ENCODE assay signal across 20 cellular contexts in genomic region chr20:25199473-25200265, GRCh38. TPM values are rescaled to one million over a fixed set of nuclear protein-coding genes. Genes with fewer than 3 reads are reported as not detected.
DNase-seq lines count a peak whose midpoint lies in the region; ATAC-seq, FAIRE-seq and TF ChIP-seq lines count a peak whose summit lies in the region.
"Had no signal": no experiment of that assay in that cellular context is flagged by ENCODE, and none has a peak within 500 bp of the region (broad histone marks: within the 10 kb centered on the region; RNA-seq: fewer than 3 reads in every experiment).

No MANE protein-coding gene starts in this region.

- in situ Hi-C loops in SK-MEL-5 (cut with HindIII; ENCODE audit: low pct_unique_long_range_greater_than_20kb, low sequenced_read_pairs), result no loop called here

- H3K9me3 ChIP-seq in A549, result no peaks in the 10 kb centered on the region
- no peaks in the 10 kb centered on the region for H3K9me3 ChIP-seq in CD8-positive, alpha-beta T cell (ENCODE audit: low read length)
- no peaks in the 10 kb centered on the region for H3K9me3 ChIP-seq in naive thymus-derived CD4-positive, alpha-beta T cell (ENCODE audit: control insufficient read depth in 2 of 3, low read length in 3 of 3)
- H3K9me3 ChIP-seq: thoracic aorta had no signal

- FAIRE-seq in A549 (lab: Jason Lieb, UNC), result no peak

- no peak overlapping the region for H3K27ac ChIP-seq in A549
- no peak overlapping the region for H3K27ac ChIP-seq in CD8-positive, alpha-beta T cell (ENCODE audit: low read depth, low read length)
- H3K27ac ChIP-seq in naive thymus-derived CD4-positive, alpha-beta T cell (ENCODE audit: low read depth, low read length), result no peak overlapping the region

- no peak for TF ChIP-seq POLR2A in A549 (IDR thresholded peaks at IDR 0.05; ENCODE audit: low read length)

- peak overlapping the region; percentile 24; the same call in 2 of the 3 replicates for H3K4me2 ChIP-seq in A549

- TF ChIP-seq RAD21 in A549 (conservative IDR thresholded peaks at IDR 0.05 in 1 of 2, IDR thresholded peaks at IDR 0.05 in 1 of 2), result no peak

- H3K36me3 Mint-ChIP-seq in CD8-positive, alpha-beta T cell, result peaks cover 13% of the 10 kb centered on the region
- H3K36me3 Mint-ChIP-seq in naive thymus-derived CD4-positive, alpha-beta T cell, result peaks cover 0 to 7% (median 5%) of the 10 kb centered on the region in 5 donors
- peaks cover 11% of the 10 kb centered on the region for H3K36me3 Mint-ChIP-seq in mesothelial cell of epicardium
- H3K36me3 Mint-ChIP-seq in activated CD4-positive, alpha-beta T cell treated with anti-CD3 and anti-CD28 coated beads, Interleukin-2, amount 10 ng/mL, durations not matched to agents 24 days and 14 days (ENCODE audit: low read depth), result peaks cover 2% of the 10 kb centered on the region

- H3K4me3 Mint-ChIP-seq in CD8-positive, alpha-beta T cell, result no peak overlapping the region
- peak overlapping the region in 4 of 10 donors; percentile 0 to 32 (median 12) for H3K4me3 Mint-ChIP-seq in naive thymus-derived CD4-positive, alpha-beta T cell
- H3K4me3 Mint-ChIP-seq in mesothelial cell of epicardium, result no peak overlapping the region
- no peak overlapping the region for H3K4me3 Mint-ChIP-seq in activated CD4-positive, alpha-beta T cell treated with anti-CD3 and anti-CD28 coated beads, Interleukin-2, amount 10 ng/mL, durations not matched to agents 24 days and 14 days

- peaks cover 76% of the 10 kb centered on the region for H3K4me1 Mint-ChIP-seq in CD8-positive, alpha-beta T cell (ENCODE audit: low read depth)
- H3K4me1 Mint-ChIP-seq in naive thymus-derived CD4-positive, alpha-beta T cell, result peaks cover 31 to 87% (median 67%) of the 10 kb centered on the region in 7 donors
- peaks cover 21% of the 10 kb centered on the region for H3K4me1 Mint-ChIP-seq in mesothelial cell of epicardium
- peaks cover 32% of the 10 kb centered on the region for H3K4me1 Mint-ChIP-seq in activated CD4-positive, alpha-beta T cell treated with anti-CD3 and anti-CD28 coated beads, Interleukin-2, amount 10 ng/mL, durations not matched to agents 24 days and 14 days

- H3K4me1 ChIP-seq in A549, result peaks cover 35% of the 10 kb centered on the region
- peaks cover 24% of the 10 kb centered on the region for H3K4me1 ChIP-seq in CD8-positive, alpha-beta T cell (ENCODE audit: insufficient read depth, low read length)
- peaks cover 19 to 28% of the 10 kb centered on the region in 2 donors for H3K4me1 ChIP-seq in naive thymus-derived CD4-positive, alpha-beta T cell (ENCODE audit: control insufficient read depth in 2 of 2, insufficient read depth in 2 of 2, low read length in 2 of 2)

- no peak for TF ChIP-seq CTCF in A549 (IDR thresholded peaks at IDR 0.05)
- no peak for TF ChIP-seq CTCF in CD8-positive, alpha-beta T cell (IDR thresholded peaks at IDR 0.05)
- TF ChIP-seq CTCF in mesothelial cell of epicardium (IDR thresholded peaks at IDR 0.05; ENCODE audit: unreplicated experiment), result no peak

- H3K4me3 ChIP-seq in A549, result no peak overlapping the region
- H3K4me3 ChIP-seq in CD8-positive, alpha-beta T cell (ENCODE audit: low read depth, low read length), result no peak overlapping the region
- H3K4me3 ChIP-seq in naive thymus-derived CD4-positive, alpha-beta T cell (ENCODE audit: low read length), result no peak overlapping the region
- H3K4me3 ChIP-seq: lung, thoracic aorta had no signal

- H3K27me3 ChIP-seq in CD8-positive, alpha-beta T cell (ENCODE audit: insufficient read depth, low read length), result no peaks in the 10 kb centered on the region
- H3K27me3 ChIP-seq in naive thymus-derived CD4-positive, alpha-beta T cell (ENCODE audit: control insufficient read depth in 2 of 2, insufficient read depth in 2 of 2, low read length in 2 of 2), result no peaks in the 10 kb centered on the region

- no peak for TF ChIP-seq EP300 in A549 (IDR thresholded peaks at IDR 0.05)

- CTCF ChIA-PET in A549 (lab: Yijun Ruan, JAX), result interaction anchor here (0.6 to 2.3 kb wide), 5 partner anchors 20 to 206 kb away, joined by 3 to 11 read pairs (median 3); partner anchors contain the start of gene PYGB
- CTCF ChIA-PET in CD8-positive, alpha-beta T cell (lab: Charles Lee), result interaction anchor here (0.6 kb wide), 1 partner anchor 171 kb away, joined by 3 read pairs; no protein-coding TSS in a partner anchor
- CTCF ChIA-PET in naive thymus-derived CD4-positive, alpha-beta T cell (lab: Charles Lee), result interaction anchor here (0.6 kb wide), 1 partner anchor 27 kb away, joined by 3 read pairs; no protein-coding TSS in a partner anchor

- intact Hi-C loops in CD8-positive, alpha-beta T cell (cut with DNase I, micrococcal nuclease), result loop anchor here in 1 of 2 experiments (5.0 kb wide), 7 partner anchors 52 to 1842 kb away; partner anchors contain the start of genes ABHD12, ACSS1, APMAP and CST7
- intact Hi-C loops in naive thymus-derived CD4-positive, alpha-beta T cell (cut with micrococcal nuclease), result loop anchor here (5.0 kb wide), 4 partner anchors 117 to 423 kb away; partner anchors contain the start of genes ACSS1 (in 1 of the 2), NANP (in 1 of the 2) and VSX1 (in 1 of the 2)
- intact Hi-C loops in activated CD4-positive, alpha-beta T cell treated with anti-CD3 and anti-CD28 coated beads, Interleukin-2, amount 10 ng/mL, durations not matched to agents 24 days and 14 days (cut with micrococcal nuclease), result no loop called here

- DNase-seq in A549 (ENCODE audit: low read depth in 1 of 2, low spot score in 1 of 2), result no peak
- no peak for DNase-seq in CD8-positive, alpha-beta T cell
- DNase-seq in SK-MEL-5 (ENCODE audit: low read depth, low spot score), result peak; percentile 57
- DNase-seq in naive thymus-derived CD4-positive, alpha-beta T cell, result no peak
- no peak for DNase-seq in mesothelial cell of epicardium (ENCODE audit: low spot score in 2 of 2, unreplicated experiment in 2 of 2)
- DNase-seq in activated CD4-positive, alpha-beta T cell treated with anti-CD3 and anti-CD28 coated beads, Interleukin-2, amount 10 ng/mL, durations not matched to agents 24 days and 14 days, result no peak
- no peak for DNase-seq in midbrain (lab: John Stamatoyannopoulos, UW)
- DNase-seq: activated CD4-positive, alpha-beta T cell treated with anti-CD3 and anti-CD28 coated beads, Interleukin-2, amount 50 U/mL, for 48 hours; cortex of kidney; DMS153; immature natural killer cell; MM.1S; NCI-H187; NCI-H510A; PC-3; stimulated activated CD4-positive, alpha-beta T cell treated with anti-CD3 and anti-CD28 coated beads, Interleukin-4, amount 100 ng/mL, for 1 hour had no signal

- no peak for ATAC-seq in A549
- ATAC-seq in CD8-positive, alpha-beta T cell, result no peak
- ATAC-seq in naive thymus-derived CD4-positive, alpha-beta T cell, result no peak
- ATAC-seq in GM21367 (IDR thresholded peaks at IDR 0.05; ENCODE audit: unreplicated experiment), result no peak
- ATAC-seq: PC-3 had no signal

- H3K9me3 Mint-ChIP-seq in CD8-positive, alpha-beta T cell, result no peaks in the 10 kb centered on the region
- H3K9me3 Mint-ChIP-seq in naive thymus-derived CD4-positive, alpha-beta T cell, result no peaks in the 10 kb centered on the region
- peaks cover 11% of the 10 kb centered on the region for H3K9me3 Mint-ChIP-seq in mesothelial cell of epicardium
- H3K9me3 Mint-ChIP-seq in activated CD4-positive, alpha-beta T cell treated with anti-CD3 and anti-CD28 coated beads, Interleukin-2, amount 10 ng/mL, durations not matched to agents 24 days and 14 days, result no peaks in the 10 kb centered on the region
- H3K9me3 Mint-ChIP-seq: activated T-helper 2 cell treated with anti-CD3 and anti-CD28 coated beads, Interferon-gamma antibody, Interleukin-2, Interleukin-4, amounts not matched to agents 10 μg/mL and 5 μg/mL and 100 μg/mL, durations not matched to agents 14 hours and 24 hours and 36 hours; immature natural killer cell had no signal

- WGBS in A549 (ENCODE audit: missing lambda C conversion rate), result 77% methylated on average over 5 of the region's 5 CpGs

- POLR2A ChIA-PET in A549 (lab: Yijun Ruan, JAX), result interaction anchor here (0.8 kb wide), 1 partner anchor 33 kb away, joined by 4 read pairs; no protein-coding TSS in a partner anchor
- POLR2A ChIA-PET in CD8-positive, alpha-beta T cell (lab: Charles Lee), result interaction anchor here (1.5 kb wide), 1 partner anchor 48 kb away, joined by 3 read pairs; the partner anchor contains the start of gene PYGB
- POLR2A ChIA-PET in naive thymus-derived CD4-positive, alpha-beta T cell (lab: Charles Lee), result interaction anchor here (1.0 kb wide), 1 partner anchor 48 kb away, joined by 3 read pairs; the partner anchor contains the start of gene PYGB

- no peaks in the 10 kb centered on the region for H3K27me3 Mint-ChIP-seq in CD8-positive, alpha-beta T cell (ENCODE audit: low read depth)
- no peaks in the 10 kb centered on the region for H3K27me3 Mint-ChIP-seq in naive thymus-derived CD4-positive, alpha-beta T cell
- H3K27me3 Mint-ChIP-seq in mesothelial cell of epicardium (ENCODE audit: low read depth), result no peaks in the 10 kb centered on the region
- H3K27me3 Mint-ChIP-seq in activated CD4-positive, alpha-beta T cell treated with anti-CD3 and anti-CD28 coated beads, Interleukin-2, amount 10 ng/mL, durations not matched to agents 24 days and 14 days, result no peaks in the 10 kb centered on the region

- H3K36me3 ChIP-seq in CD8-positive, alpha-beta T cell (ENCODE audit: insufficient read depth, low read length), result no peaks in the 10 kb centered on the region
- H3K36me3 ChIP-seq in naive thymus-derived CD4-positive, alpha-beta T cell (ENCODE audit: control insufficient read depth in 2 of 3, insufficient read depth in 3 of 3, low read length in 3 of 3), result no peaks in the 10 kb centered on the region
- H3K36me3 ChIP-seq: thoracic aorta had no signal

- H3K27ac Mint-ChIP-seq in CD8-positive, alpha-beta T cell, result peak overlapping the region; percentile 43
- H3K27ac Mint-ChIP-seq in naive thymus-derived CD4-positive, alpha-beta T cell, result peak overlapping the region in 6 of 9 donors; percentile 30 to 63 (median 54)
- H3K27ac Mint-ChIP-seq in mesothelial cell of epicardium, result no peak overlapping the region
- no peak overlapping the region for H3K27ac Mint-ChIP-seq in activated CD4-positive, alpha-beta T cell treated with anti-CD3 and anti-CD28 coated beads, Interleukin-2, amount 10 ng/mL, durations not matched to agents 24 days and 14 days
- H3K27ac Mint-ChIP-seq: activated T-helper 2 cell treated with anti-CD3 and anti-CD28 coated beads, Interferon-gamma antibody, Interleukin-2, Interleukin-4, amounts not matched to agents 10 μg/mL and 5 μg/mL and 100 μg/mL, durations not matched to agents 14 hours and 24 hours and 36 hours had no signal

RNA-seq across cellular contexts. Expression of gene ENTPD6, which starts 4.2 kb away (rescaled TPM):
- 85.7 and 95.4 TPM in 2 replicates for polyA plus RNA-seq in A549 (2011; rRNA removed)
- 121 and 136 TPM in 2 replicates for polyA plus RNA-seq in A549 (2012; cell fraction: cytosol; rRNA removed)
- polyA plus RNA-seq in A549 (2012; cell fraction: nucleus; rRNA removed), result 433 and 486 TPM in 2 replicates
- polyA plus RNA-seq in A549 (2017; fragmentation: RNase III; extraction: RNeasy Plus Mini Kit Qiagen cat#74134 plus additional on column Dnase treatment), result 86.9 to 90.0 TPM (median 87.0 TPM) in 3 replicates
- 77.7 and 83.6 TPM in 2 replicates for polyA minus RNA-seq in A549 (2011; rRNA and poly(A)+ RNA removed)
- 10 to 100 TPM; 62.4 to 70.1 TPM for total RNA-seq in CD8-positive, alpha-beta T cell
- total RNA-seq in SK-MEL-5 (2014; rRNA removed; shearing (Covaris generic)), result 236 and 241 TPM in 2 replicates
- polyA plus RNA-seq in SK-MEL-5 (2015; cell fraction: cytosol; rRNA removed), result 385 and 433 TPM in 2 replicates
- 1,025 and 1,164 TPM in 2 replicates for polyA plus RNA-seq in SK-MEL-5 (2015; cell fraction: nucleus; rRNA removed)
- 100 to 1,000 TPM in 2 of 5 experiments, 10 to 100 TPM in 3; 41.1 to 108 (median 74.4) TPM for total RNA-seq in naive thymus-derived CD4-positive, alpha-beta T cell
- 10 to 100 TPM; 43.7 to 56.9 TPM for polyA plus RNA-seq in naive thymus-derived CD4-positive, alpha-beta T cell
- total RNA-seq in mesothelial cell of epicardium, result 59.3 to 68.6 TPM (median 67.8 TPM) in 3 replicates
- total RNA-seq in activated CD4-positive, alpha-beta T cell treated with anti-CD3 and anti-CD28 coated beads, Interleukin-2, amount 10 ng/mL, durations not matched to agents 24 days and 14 days, result 42.1 and 44.2 TPM in 2 replicates

RNA-seq across cellular contexts. Expression of gene PYGB, which starts 48.2 kb away (rescaled TPM):
- polyA plus RNA-seq in A549 (2011; rRNA removed) (100 and 113 TPM in 2 replicates), A549 (2017; fragmentation: RNase III; extraction: RNeasy Plus Mini Kit Qiagen cat#74134 plus additional on column Dnase treatment) (85.5 to 93.7 TPM (median 93.2 TPM) in 3 replicates)
- polyA plus RNA-seq in A549 (2012; cell fraction: cytosol; rRNA removed), result 80.7 and 98.5 TPM in 2 replicates
- 252 and 288 TPM in 2 replicates for polyA plus RNA-seq in A549 (2012; cell fraction: nucleus; rRNA removed)
- 178 and 188 TPM in 2 replicates for polyA minus RNA-seq in A549 (2011; rRNA and poly(A)+ RNA removed)
- total RNA-seq in CD8-positive, alpha-beta T cell, result 10 to 100 TPM; 35.2 to 39.2 TPM
- 404 and 446 TPM in 2 replicates for total RNA-seq in SK-MEL-5 (2014; rRNA removed; shearing (Covaris generic))
- 618 and 744 TPM in 2 replicates for polyA plus RNA-seq in SK-MEL-5 (2015; cell fraction: cytosol; rRNA removed)
- 1,362 and 1,434 TPM in 2 replicates for polyA plus RNA-seq in SK-MEL-5 (2015; cell fraction: nucleus; rRNA removed)
- total RNA-seq in naive thymus-derived CD4-positive, alpha-beta T cell, result 10 to 100 TPM; 29.8 to 45.2 (median 43.6) TPM
- polyA plus RNA-seq in naive thymus-derived CD4-positive, alpha-beta T cell, result 10 to 100 TPM; 55.9 to 81.6 TPM
- total RNA-seq in mesothelial cell of epicardium, result 46.6 to 48.0 TPM (median 47.4 TPM) in 3 replicates
- 36.0 and 36.6 TPM in 2 replicates for total RNA-seq in activated CD4-positive, alpha-beta T cell treated with anti-CD3 and anti-CD28 coated beads, Interleukin-2, amount 10 ng/mL, durations not matched to agents 24 days and 14 days

Comparison
In these comparisons a context has a peak if more than half of its experiments do, and no peak if none do; other contexts are left out.
1. H3K27ac Mint-ChIP-seq: peak in CD8-positive, alpha-beta T cell (single experiment) and naive thymus-derived CD4-positive, alpha-beta T cell (6 of 9); none in mesothelial cell of epicardium (single experiment) and activated CD4-positive, alpha-beta T cell treated with anti-CD3 and anti-CD28 coated beads, Interleukin-2, amount 10 ng/mL, durations not matched to agents 24 days and 14 days (single experiment).